Comparison of ENCODE assay signal across 16 cellular contexts in genomic region chr6:102813489-102814275, GRCh38.
"Had no signal": no experiment of that assay in that cellular context is flagged by ENCODE, and none has a peak within 500 bp of the region (broad histone marks: within the 10 kb centered on the region; RNA-seq: fewer than 3 reads in every experiment).

No MANE protein-coding gene starts in this region.

- H3K4me3 Mint-ChIP-seq: activated CD4-positive, alpha-beta memory T cell treated with anti-CD3 and anti-CD28 coated beads for 36 hours; activated naive CD8-positive, alpha-beta T cell; activated T-cell treated with anti-CD3 and anti-CD28 coated beads, Interleukin-2, amount 50 U/mL, for 4 hours; natural killer cell; stimulated activated naive B cell treated with anti-CD40 and anti-IgM and Interleukin-4, amounts not matched to agents 10 μg/mL and 1 μg/mL and 100 μg/mL, for 72 hours; type B pancreatic cell had no signal

- H3K4me1 Mint-ChIP-seq: natural killer cell; stimulated activated naive B cell treated with anti-CD40 and anti-IgM and Interleukin-4, amounts not matched to agents 10 μg/mL and 1 μg/mL and 100 μg/mL, for 72 hours had no signal

- H3K4me1 ChIP-seq: psoas muscle, spleen had no signal

- DNase-seq: activated CD4-positive, alpha-beta memory T cell treated with anti-CD3 and anti-CD28 coated beads for 36 hours; activated CD4-positive, alpha-beta T cell treated with anti-CD3 and anti-CD28 coated beads for 1 hour; activated gamma-delta T cell; activated T-cell treated with anti-CD3 and anti-CD28 coated beads, Interleukin-2, amount 50 U/mL, for 4 hours; dorsolateral prefrontal cortex; mucosa of descending colon; natural killer cell; psoas muscle; spleen; stimulated activated CD4-positive, alpha-beta T cell treated with anti-CD3 and anti-CD28 coated beads, Interleukin-2, amount 100 ng/mL, for 24 hours; stimulated activated naive B cell treated with anti-CD40 and anti-IgM and Interleukin-4, amounts not matched to agents 10 μg/mL and 1 μg/mL and 100 μg/mL, for 72 hours; T-helper 9 cell had no signal

- H3K36me3 Mint-ChIP-seq: activated CD4-positive, alpha-beta memory T cell treated with anti-CD3 and anti-CD28 coated beads for 36 hours; activated naive CD8-positive, alpha-beta T cell; natural killer cell; stimulated activated naive B cell treated with anti-CD40 and anti-IgM and Interleukin-4, amounts not matched to agents 10 μg/mL and 1 μg/mL and 100 μg/mL, for 72 hours; type B pancreatic cell had no signal

- H3K27me3 Mint-ChIP-seq: activated CD4-positive, alpha-beta memory T cell treated with anti-CD3 and anti-CD28 coated beads for 36 hours; activated naive CD8-positive, alpha-beta T cell; stimulated activated naive B cell treated with anti-CD40 and anti-IgM and Interleukin-4, amounts not matched to agents 10 μg/mL and 1 μg/mL and 100 μg/mL, for 72 hours; type B pancreatic cell had no signal

- H3K27ac ChIP-seq: dorsolateral prefrontal cortex, psoas muscle, spleen had no signal

- H3K27me3 ChIP-seq: spleen had no signal

- H3K36me3 ChIP-seq: spleen had no signal

- ATAC-seq: activated T-cell treated with anti-CD3 and anti-CD28 coated beads, Interleukin-2, amount 50 U/mL, for 4 hours; mucosa of descending colon; natural killer cell; psoas muscle; sciatic nerve; stimulated activated naive B cell treated with anti-CD40 and anti-IgM and Interleukin-4, amounts not matched to agents 10 μg/mL and 1 μg/mL and 100 μg/mL, for 72 hours had no signal

- H3K9me3 Mint-ChIP-seq: activated CD4-positive, alpha-beta memory T cell treated with anti-CD3 and anti-CD28 coated beads for 36 hours had no signal

- H3K9me3 ChIP-seq: mucosa of descending colon, psoas muscle, spleen had no signal

- H3K27ac Mint-ChIP-seq: activated CD4-positive, alpha-beta memory T cell treated with anti-CD3 and anti-CD28 coated beads for 36 hours; activated naive CD8-positive, alpha-beta T cell; natural killer cell; stimulated activated naive B cell treated with anti-CD40 and anti-IgM and Interleukin-4, amounts not matched to agents 10 μg/mL and 1 μg/mL and 100 μg/mL, for 72 hours; type B pancreatic cell had no signal

- H3K4me3 ChIP-seq: dorsolateral prefrontal cortex, lung, mucosa of descending colon, psoas muscle, spleen had no signal
